29 cellular contexts compared by ENCODE assay signal in the genomic region with DNA sequence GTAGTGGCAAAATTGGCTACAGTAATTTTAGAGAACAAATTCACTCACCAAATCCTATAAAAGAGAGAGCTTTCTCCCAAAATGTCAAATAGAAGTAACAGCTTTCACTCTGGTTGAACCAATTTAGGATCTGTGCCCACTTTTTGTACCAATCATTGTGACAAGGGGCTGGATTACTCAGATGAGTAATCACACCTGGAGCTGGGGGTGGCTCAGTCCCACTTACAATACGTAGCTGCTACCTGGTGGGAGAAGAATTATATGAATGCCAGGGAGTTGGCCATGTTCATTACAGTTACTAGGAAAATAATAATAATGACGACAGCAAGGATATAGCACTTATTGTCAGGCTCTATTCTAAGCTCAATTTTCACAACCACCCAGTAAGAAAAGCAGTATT. TPM values are rescaled to one million over a fixed set of nuclear protein-coding genes. Genes with fewer than 3 reads are reported as not detected.
"Had no signal": no experiment of that assay in that cellular context is flagged by ENCODE, and none has a peak within 500 bp of the region (broad histone marks: within the 10 kb centered on the region; RNA-seq: fewer than 3 reads in every experiment).

No MANE protein-coding gene starts in this region.

- H3K4me3 Mint-ChIP-seq: stimulated activated effector memory CD8-positive, alpha-beta T cell treated with anti-CD3 and anti-CD28 coated beads, Interleukin-12 subunit alpha, Interleukin-12 subunit beta, amount 100 ng/mL, for 72 hours; stimulated activated memory B cell treated with anti-CD40 and anti-IgM and Interleukin-4, amounts not matched to agents 10 μg/mL and 1 μg/mL and 100 μg/mL, for 72 hours; stimulated activated naive B cell treated with anti-CD40 and anti-IgM and Interleukin-4, amounts not matched to agents 10 μg/mL and 1 μg/mL and 100 μg/mL, for 72 hours; stimulated activated naive CD8-positive, alpha-beta T cell treated with anti-CD3 and anti-CD28 coated beads, Interleukin-15, amount 100 ng/mL, for 72 hours; stimulated activated naive CD8-positive, alpha-beta T cell treated with anti-CD3 and anti-CD28 coated beads, Interleukin-15, Interleukin-2, amounts not matched to agents 100 ng/mL and 50 ng/mL, for 24 hours; type B pancreatic cell had no signal

- H3K9me3 Mint-ChIP-seq: stimulated activated naive CD8-positive, alpha-beta T cell treated with anti-CD3 and anti-CD28 coated beads, Interleukin-15, amount 100 ng/mL, for 72 hours; stimulated activated naive CD8-positive, alpha-beta T cell treated with anti-CD3 and anti-CD28 coated beads, Interleukin-15, Interleukin-2, amounts not matched to agents 100 ng/mL and 50 ng/mL, for 24 hours had no signal

- DNase-seq: stimulated activated CD4-positive, alpha-beta T cell treated with anti-CD3 and anti-CD28 coated beads, Interleukin-2, amount 100 ng/mL, for 48 hours; stimulated activated CD4-positive, alpha-beta T cell treated with anti-CD3 and anti-CD28 coated beads, Interleukin-4, amount 100 ng/mL, for 1 hour; stimulated activated CD4-positive, alpha-beta T cell treated with anti-CD3 and anti-CD28 coated beads, Interleukin-4, amount 100 ng/mL, for 24 hours; stimulated activated CD4-positive, alpha-beta T cell treated with anti-CD3 and anti-CD28 coated beads, Interleukin-4, amount 100 ng/mL, for 4 hours; stimulated activated CD8-positive, alpha-beta memory T cell treated with anti-CD3 and anti-CD28 coated beads, Interleukin-4, amount 100 ng/mL, for 48 hours; stimulated activated naive B cell treated with anti-CD40 and anti-IgM and Interleukin-4, amounts not matched to agents 10 μg/mL and 1 μg/mL and 100 μg/mL, for 72 hours; stimulated activated naive CD4-positive, alpha-beta T cell; stimulated activated naive CD4-positive, alpha-beta T cell treated with Interleukin-2 at 50 U/mL for 16 hours; stimulated activated naive CD8-positive, alpha-beta T cell treated with anti-CD3 and anti-CD28 coated beads, Interleukin-15, amount 100 ng/mL, for 72 hours; stimulated activated naive CD8-positive, alpha-beta T cell treated with anti-CD3 and anti-CD28 coated beads, Interleukin-15, Interleukin-2, amounts not matched to agents 100 U/mL and 50 U/mL, for 24 hours; stomach; substantia nigra; testis; thyroid gland; tibial artery; transverse colon; trophoblast cell; upper lobe of left lung; upper lobe of right lung; uterus had no signal

- H3K4me1 Mint-ChIP-seq: stimulated activated effector memory CD8-positive, alpha-beta T cell treated with anti-CD3 and anti-CD28 coated beads, Interleukin-12 subunit alpha, Interleukin-12 subunit beta, amount 100 ng/mL, for 72 hours; stimulated activated memory B cell treated with anti-CD40 and anti-IgM and Interleukin-4, amounts not matched to agents 10 μg/mL and 1 μg/mL and 100 μg/mL, for 72 hours; stimulated activated naive B cell treated with anti-CD40 and anti-IgM and Interleukin-4, amounts not matched to agents 10 μg/mL and 1 μg/mL and 100 μg/mL, for 72 hours; stimulated activated naive CD8-positive, alpha-beta T cell treated with anti-CD3 and anti-CD28 coated beads, Interleukin-15, amount 100 ng/mL, for 72 hours had no signal

- H3K36me3 Mint-ChIP-seq: stimulated activated effector memory CD8-positive, alpha-beta T cell treated with anti-CD3 and anti-CD28 coated beads, Interleukin-12 subunit alpha, Interleukin-12 subunit beta, amount 100 ng/mL, for 72 hours; stimulated activated memory B cell treated with anti-CD40 and anti-IgM and Interleukin-4, amounts not matched to agents 10 μg/mL and 1 μg/mL and 100 μg/mL, for 72 hours; type B pancreatic cell had no signal

- H3K27ac Mint-ChIP-seq: stimulated activated effector memory CD8-positive, alpha-beta T cell treated with anti-CD3 and anti-CD28 coated beads, Interleukin-12 subunit alpha, Interleukin-12 subunit beta, amount 100 ng/mL, for 72 hours; stimulated activated memory B cell treated with anti-CD40 and anti-IgM and Interleukin-4, amounts not matched to agents 10 μg/mL and 1 μg/mL and 100 μg/mL, for 72 hours; stimulated activated naive B cell treated with anti-CD40 and anti-IgM and Interleukin-4, amounts not matched to agents 10 μg/mL and 1 μg/mL and 100 μg/mL, for 72 hours; stimulated activated naive CD8-positive, alpha-beta T cell treated with anti-CD3 and anti-CD28 coated beads, Interleukin-15, amount 100 ng/mL, for 72 hours; stimulated activated naive CD8-positive, alpha-beta T cell treated with anti-CD3 and anti-CD28 coated beads, Interleukin-15, Interleukin-2, amounts not matched to agents 100 ng/mL and 50 ng/mL, for 24 hours; type B pancreatic cell had no signal

RNA-seq across cellular contexts. Expression of gene SLC26A3, which starts 23.4 kb away (rescaled TPM):
- total RNA-seq: temporal lobe, thoracic aorta, tibial nerve, upper lobe of right lung, urinary bladder, vagina had no signal
